16 cellular contexts compared by ENCODE assay signal in the genomic region with DNA sequence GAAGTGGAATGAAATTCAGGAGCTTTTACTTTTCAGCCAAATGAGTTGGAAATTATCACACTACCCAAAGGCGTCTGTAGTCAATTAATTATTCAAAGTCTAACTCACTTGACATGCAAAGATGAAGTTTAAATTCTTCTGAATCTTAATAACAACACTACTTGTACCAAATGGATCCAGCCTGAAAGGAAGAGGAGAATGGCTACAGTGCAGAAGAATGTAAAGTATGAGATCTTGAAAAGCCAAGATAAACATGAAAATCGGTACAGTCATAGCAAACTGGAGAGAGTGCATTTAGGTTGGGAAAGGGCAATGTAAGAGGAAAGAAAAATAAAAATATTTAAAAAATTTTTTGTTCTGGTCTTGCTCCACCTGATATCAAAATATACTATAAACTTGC.
DNase-seq lines count a peak whose midpoint lies in the region; TF ChIP-seq lines count a peak whose summit lies in the region.
"Had no signal": no experiment of that assay in that cellular context is flagged by ENCODE, and none has a peak within 500 bp of the region (broad histone marks: within the 10 kb centered on the region; RNA-seq: fewer than 3 reads in every experiment).

No MANE protein-coding gene starts in this region.

- DNase-seq in GM04503 (ENCODE audit: low read depth) (peak; percentile 50), amniotic epithelial cell (ENCODE audit: low read depth) (peak; percentile 71), fibroblast of pulmonary artery (ENCODE audit: low read depth) (peak; percentile 81), NCI-H2227 (lab: John Stamatoyannopoulos, UW; ENCODE audit: unreplicated experiment) (no peak), thyroid gland (no peak), immature natural killer cell (no peak)
- DNase-seq: activated CD8-positive, alpha-beta memory T cell treated with anti-CD3 and anti-CD28 coated beads, Interleukin-2, amount 50 U/mL, for 48 hours; Caco-2; effector CD4-positive, alpha-beta T cell; head of caudate nucleus; KBM-7; NCI-H1436 treated with DMSO at 0.1 percent for 48 hours; NCI-H524 had no signal

- peaks cover 2 to 3% (median 2%) of the 10 kb centered on the region in 3 donors for H3K27me3 Mint-ChIP-seq in immature natural killer cell (ENCODE audit: low read depth in 3 of 3)

- TF ChIP-seq CTCF in fibroblast of pulmonary artery (IDR thresholded peaks at IDR 0.05; ENCODE audit: low read length, missing control alignments) (no peak), thyroid gland (IDR thresholded peaks at IDR 0.05) (no peak)

- peaks cover 0 to 7% (median 0%) of the 10 kb centered on the region in 6 donors for H3K9me3 Mint-ChIP-seq in immature natural killer cell
- H3K9me3 Mint-ChIP-seq: neural crest cell had no signal

- H3K36me3 Mint-ChIP-seq in immature natural killer cell: no peaks in the 10 kb centered on the region

- no peak overlapping the region for H3K9ac ChIP-seq in skeletal muscle satellite cell (ENCODE audit: low read depth, low read length)

- H3K27ac Mint-ChIP-seq in immature natural killer cell: no peak overlapping the region

- H3K4me3 Mint-ChIP-seq in immature natural killer cell: no peak overlapping the region
- H3K4me3 Mint-ChIP-seq: neural crest cell had no signal

- H3K27ac ChIP-seq in thyroid gland: no peak overlapping the region
- H3K27ac ChIP-seq: skin epidermis had no signal

- no peaks in the 10 kb centered on the region for H3K4me1 Mint-ChIP-seq in immature natural killer cell
- H3K4me1 Mint-ChIP-seq: neural crest cell had no signal

- H3K4me2 ChIP-seq in skeletal muscle satellite cell (ENCODE audit: low read length): peak overlapping the region; percentile 57

- intact Hi-C loops in thyroid gland (cut with DNase I): no loop called here

- TF ChIP-seq POLR2A in thyroid gland (IDR thresholded peaks at IDR 0.05): no peak

- H3K9me3 ChIP-seq in skeletal muscle satellite cell (replicated peaks; ENCODE audit: low read length): no peaks in the 10 kb centered on the region
- no peaks in the 10 kb centered on the region for H3K9me3 ChIP-seq in thyroid gland

- H3K27me3 ChIP-seq in skeletal muscle satellite cell (ENCODE audit: control insufficient read depth, insufficient read depth, low read length): no peaks in the 10 kb centered on the region
- no peaks in the 10 kb centered on the region for H3K27me3 ChIP-seq in thyroid gland

- H3K36me3 ChIP-seq in skeletal muscle satellite cell (ENCODE audit: insufficient read depth, low read length) (no peaks in the 10 kb centered on the region), thyroid gland (no peaks in the 10 kb centered on the region)

- peaks cover 32% of the 10 kb centered on the region for H3K4me1 ChIP-seq in skeletal muscle satellite cell (ENCODE audit: control insufficient read depth, insufficient read depth, low read length)
- no peaks in the 10 kb centered on the region for H3K4me1 ChIP-seq in thyroid gland
- H3K4me1 ChIP-seq: Caco-2 had no signal

- 24 to 32% methylated on average over 2 of the region's 2 CpGs for WGBS in thyroid gland, 2 donors

- no peak overlapping the region for H3K4me3 ChIP-seq in fibroblast of pulmonary artery (replicated peaks; ENCODE audit: low read depth, low read length)
- H3K4me3 ChIP-seq in skeletal muscle satellite cell (ENCODE audit: low read length): no peak overlapping the region
- H3K4me3 ChIP-seq in thyroid gland (replicated peaks in 1 of 3): no peak overlapping the region
- H3K4me3 ChIP-seq: skin epidermis had no signal

Comparison
In these comparisons a context has a peak if more than half of its experiments do, and no peak if none do; other contexts are left out.
1. DNase-seq: peak in GM04503 (single experiment), amniotic epithelial cell (single experiment) and fibroblast of pulmonary artery (single experiment); none in NCI-H2227 (single experiment), thyroid gland (0 of 2) and immature natural killer cell (0 of 3).